17 cellular contexts compared by ENCODE assay signal in genomic region chr7:151452141-151452571, GRCh38. TPM values are rescaled to one million over a fixed set of nuclear protein-coding genes. Genes with fewer than 3 reads are reported as not detected.
DNase-seq lines count a peak whose midpoint lies in the region; ATAC-seq, FAIRE-seq and TF ChIP-seq lines count a peak whose summit lies in the region.
"Had no signal": no experiment of that assay in that cellular context is flagged by ENCODE, and none has a peak within 500 bp of the region (broad histone marks: within the 10 kb centered on the region; RNA-seq: fewer than 3 reads in every experiment).

No MANE protein-coding gene starts in this region.

- no peak overlapping the region for H2BK12ac ChIP-seq in H9 (ENCODE audit: insufficient read length, low read depth, low read length)
- 0 out of 2 replicates have a peak overlapping the region, but pooled peaks have one; percentile 50 for H2BK12ac ChIP-seq in H1 (ENCODE audit: low read depth, low read length)

- no peak for TF ChIP-seq CTCF in H9 (conservative IDR thresholded peaks at IDR 0.05)
- TF ChIP-seq CTCF in H1 (IDR thresholded peaks at IDR 0.05; ENCODE audit: control extremely low read depth in 1 of 3, insufficient read depth in 1 of 3, low read depth in 1 of 3, low read length in 3 of 3): no peak
- TF ChIP-seq CTCF in stomach (IDR thresholded peaks at IDR 0.05): no peak

- no peak for TF ChIP-seq EP300 in H1 (IDR thresholded peaks at IDR 0.05; ENCODE audit: borderline replicate concordance in 1 of 2, low read depth in 2 of 2, low read length in 2 of 2)
- no peak for TF ChIP-seq EP300 in stomach (IDR thresholded peaks at IDR 0.05)

- H3K4me1 Mint-ChIP-seq in activated T-cell treated with anti-CD3 and anti-CD28 coated beads, Interleukin-2, amount 50 U/mL, for 4 hours (ENCODE audit: low read depth): peaks cover 2% of the 10 kb centered on the region
- peaks cover 42 to 45% of the 10 kb centered on the region in 2 experiments for H3K4me1 Mint-ChIP-seq in H9
- H3K4me1 Mint-ChIP-seq in activated CD4-positive, alpha-beta memory T cell treated with anti-CD3 and anti-CD28 coated beads for 36 hours (ENCODE audit: low read depth): peaks cover 8% of the 10 kb centered on the region

- no peaks in the 10 kb centered on the region for H3K27me3 Mint-ChIP-seq in activated T-cell treated with anti-CD3 and anti-CD28 coated beads, Interleukin-2, amount 50 U/mL, for 4 hours (ENCODE audit: low read depth)
- H3K27me3 Mint-ChIP-seq in H9 (ENCODE audit: low read depth): peaks cover 17% of the 10 kb centered on the region
- peaks cover 2% of the 10 kb centered on the region for H3K27me3 Mint-ChIP-seq in activated CD4-positive, alpha-beta memory T cell treated with anti-CD3 and anti-CD28 coated beads for 36 hours

- no peak overlapping the region for H2AFZ ChIP-seq in H9 (ENCODE audit: low read length)
- no peak overlapping the region for H2AFZ ChIP-seq in H1 (ENCODE audit: low read length)
- H2AFZ ChIP-seq: GM23248 had no signal

- H3K18ac ChIP-seq in H9 (ENCODE audit: insufficient read length, low read depth, low read length): no peak overlapping the region
- H3K18ac ChIP-seq in H1 (ENCODE audit: extremely low read depth, low read length): no peak overlapping the region; the same call in 1 of the 2 replicates

- CTCF ChIA-PET in H1 (lab: Charles Lee; ENCODE audit: partially characterized antibody): interaction anchor here (0.8 to 13.7 kb wide), 9 partner anchors 9 to 100 kb away, joined by 3 to 185 read pairs (median 5); partner anchors contain the start of gene CRYGN
- CTCF ChIA-PET in activated CD4-positive, alpha-beta memory T cell treated with anti-CD3 and anti-CD28 coated beads for 36 hours (lab: Charles Lee): interaction anchor here (14.5 kb wide), 1 partner anchor 83 kb away, joined by 384 read pairs; no protein-coding TSS in a partner anchor

- WGBS in H9 (ENCODE audit: extremely low coverage, insufficient read length, low lambda C conversion rate): no CpG with 5 or more reads among the region's 13 CpGs
- 90% methylated on average over 12 of the region's 13 CpGs; no CpG with 5 or more reads in 1 of the 2 experiments for WGBS in H1 (ENCODE audit: extremely low coverage in 1 of 2, insufficient coverage in 1 of 2, insufficient read length in 1 of 2, insufficient replicate concordance in 2 of 2, low coverage in 1 of 2, low lambda C conversion rate in 2 of 2, missing lambda C conversion rate in 1 of 2), 2 experiments
- 74 to 89% (median 79%) methylated on average over 5 to 13 of the region's 13 CpGs for WGBS in stomach, 5 donors

- no peak for FAIRE-seq in H1 (lab: Jason Lieb, UNC)
- FAIRE-seq: GM12892 had no signal

- H3K27me3 ChIP-seq in H9 (ENCODE audit: insufficient read depth, low read length) (no peaks in the 10 kb centered on the region; the same call in 1 of the 2 replicates), H1 (replicated peaks in 1 of 4; ENCODE audit: control insufficient read depth in 3 of 4, extremely low read depth in 1 of 4, insufficient read depth in 3 of 4, low read length in 3 of 4) (peaks cover 0 to 12% (median 7%) of the 10 kb centered on the region in 4 experiments; a peak in 5 of 7 replicates), stomach (peaks cover 0 to 17% (median 4%) of the 10 kb centered on the region in 3 donors)
- H3K27me3 ChIP-seq: Peyer's patch had no signal

- no peak overlapping the region for H3K4ac ChIP-seq in H9 (ENCODE audit: low read depth, low read length)
- H3K4ac ChIP-seq in H1 (replicated peaks; ENCODE audit: insufficient read length, low read depth, low read length): no peak overlapping the region

- intact Hi-C loops in stomach (cut with DNase I; ENCODE audit: low total_unique reads): no loop called here
- intact Hi-C loops in activated CD4-positive, alpha-beta memory T cell treated with anti-CD3 and anti-CD28 coated beads for 36 hours (cut with micrococcal nuclease): no loop called here

- H3K27ac ChIP-seq in H9 (ENCODE audit: insufficient read length, low read depth, low read length) (no peak overlapping the region), H1 (ENCODE audit: low read depth, low read length) (no peak overlapping the region), stomach (no peak overlapping the region)
- H3K27ac ChIP-seq: GM23248, Peyer's patch had no signal

- H4K91ac ChIP-seq in H9 (ENCODE audit: insufficient read length, low read depth, low read length) (no peak overlapping the region), H1 (replicated peaks; ENCODE audit: insufficient read length, low read length) (no peak overlapping the region)

- H2BK120ac ChIP-seq in H9 (ENCODE audit: low read depth, low read length, poor library complexity, severe bottlenecking) (no peak overlapping the region), H1 (replicated peaks; ENCODE audit: low read depth, low read length) (no peak overlapping the region)

- no peak overlapping the region; a peak in 1 of 7 replicates for H3K27ac Mint-ChIP-seq in H9
- H3K27ac Mint-ChIP-seq in activated CD4-positive, alpha-beta memory T cell treated with anti-CD3 and anti-CD28 coated beads for 36 hours: no peak overlapping the region

- H4K8ac ChIP-seq in H9 (replicated peaks; ENCODE audit: insufficient read length, low read depth, low read length): no peak overlapping the region
- no peak overlapping the region for H4K8ac ChIP-seq in H1 (ENCODE audit: extremely low read depth, insufficient read depth, low read length)

- no peaks in the 10 kb centered on the region for H3K36me3 ChIP-seq in H1 (ENCODE audit: control insufficient read depth in 2 of 4, insufficient read depth in 4 of 4, low read length in 3 of 4)
- H3K36me3 ChIP-seq in stomach: no peaks in the 10 kb centered on the region
- H3K36me3 ChIP-seq: Peyer's patch had no signal

- H3K4me2 ChIP-seq in H9 (ENCODE audit: insufficient read depth, insufficient read length, low read length): no peak overlapping the region
- H3K4me2 ChIP-seq in H1 (ENCODE audit: insufficient read depth in 1 of 2, low read depth in 2 of 2, low read length in 2 of 2): no peak overlapping the region

- no peak overlapping the region for H2BK5ac ChIP-seq in H9 (ENCODE audit: insufficient read length, low read length)
- peak overlapping the region; percentile 60; the same call in 1 of the 2 replicates for H2BK5ac ChIP-seq in H1 (ENCODE audit: low read depth, low read length)

- peak; percentile 8 for DNase-seq in activated T-cell treated with anti-CD3 and anti-CD28 coated beads, Interleukin-2, amount 50 U/mL, for 1 hour
- DNase-seq in activated T-cell treated with anti-CD3 and anti-CD28 coated beads, Interleukin-2, amount 50 U/mL, for 4 hours: no peak
- DNase-seq in H9 (peak; percentile 25), H1 (ENCODE audit: low read depth in 1 of 2, low spot score in 2 of 2) (no peak), stomach (peak; percentile 16)
- no peak for DNase-seq in activated CD4-positive, alpha-beta memory T cell treated with anti-CD3 and anti-CD28 coated beads for 36 hours
- DNase-seq: C1 segment of cervical spinal cord, GM23248, KBM-7, MV-4-11, NCI-H1436, NCI-H2081 treated with DMSO at 0.1 percent for 48 hours, NCI-H510A treated with DMSO at 0.1 percent for 48 hours, Right ventricle myocardium superior had no signal

- H3K4me3 Mint-ChIP-seq in activated T-cell treated with anti-CD3 and anti-CD28 coated beads, Interleukin-2, amount 50 U/mL, for 4 hours: no peak overlapping the region
- H3K4me3 Mint-ChIP-seq in H9: no peak overlapping the region; a peak in 1 of 5 replicates
- no peak overlapping the region for H3K4me3 Mint-ChIP-seq in activated CD4-positive, alpha-beta memory T cell treated with anti-CD3 and anti-CD28 coated beads for 36 hours

- H3K79me2 ChIP-seq in H9 (ENCODE audit: insufficient read depth, low read length) (no peaks in the 10 kb centered on the region), H1 (ENCODE audit: control insufficient read depth in 1 of 2, insufficient read depth in 2 of 2, low read length in 2 of 2) (no peaks in the 10 kb centered on the region)

- H3K23ac ChIP-seq in H9 (ENCODE audit: insufficient read length, low read depth, low read length): no peak overlapping the region
- H3K23ac ChIP-seq in H1 (ENCODE audit: insufficient read length): no peak overlapping the region

- H3K79me1 ChIP-seq in H9 (ENCODE audit: insufficient read depth, low read depth, low read length, poor library complexity, severe bottlenecking) (no peaks in the 10 kb centered on the region), H1 (ENCODE audit: low read depth, low read length) (no peaks in the 10 kb centered on the region)

- no peak for TF ChIP-seq RAD21 in H1 (IDR thresholded peaks at IDR 0.05 in 1 of 2, conservative IDR thresholded peaks at IDR 0.05 in 1 of 2; ENCODE audit: low read depth in 2 of 2, low read length in 2 of 2)

- TF ChIP-seq POLR2A in H1 (IDR thresholded peaks at IDR 0.05; ENCODE audit: control extremely low read depth in 1 of 2, low read depth in 2 of 2, low read length in 2 of 2) (no peak), stomach (IDR thresholded peaks at IDR 0.05) (no peak)

- H3K9ac ChIP-seq in H9 (ENCODE audit: extremely low read depth, insufficient read length, low read length) (no peak overlapping the region), H1 (replicated peaks in 1 of 4; ENCODE audit: extremely low read depth in 1 of 4, low read depth in 3 of 4, low read length in 3 of 4) (no peak overlapping the region)
- H3K9ac ChIP-seq: GM23248 had no signal

- H3K56ac ChIP-seq in H9 (ENCODE audit: insufficient read length, low read depth, low read length) (no peak overlapping the region), H1 (replicated peaks; ENCODE audit: insufficient read length, low read depth, low read length) (no peak overlapping the region)

- H4K20me1 ChIP-seq in H9 (ENCODE audit: control insufficient read depth, insufficient read depth, insufficient read length) (no peaks in the 10 kb centered on the region), H1 (replicated peaks in 1 of 2; ENCODE audit: control insufficient read depth in 1 of 2, insufficient read depth in 2 of 2, low read length in 2 of 2) (no peaks in the 10 kb centered on the region)

- H3K4me3 ChIP-seq in H1 (ENCODE audit: extremely low read depth in 1 of 4, insufficient read depth in 2 of 4, low read depth in 3 of 4, low read length in 4 of 4): no peak overlapping the region
- H3K4me3 ChIP-seq in stomach: no peak overlapping the region
- H3K4me3 ChIP-seq: GM23248, Peyer's patch had no signal

- no peak for ATAC-seq in activated T-cell treated with anti-CD3 and anti-CD28 coated beads, Interleukin-2, amount 50 U/mL, for 4 hours
- ATAC-seq in GM21528 (IDR thresholded peaks at IDR 0.05; ENCODE audit: low FRiP score, unreplicated experiment): no peak

- no peaks in the 10 kb centered on the region for H3K36me3 Mint-ChIP-seq in activated T-cell treated with anti-CD3 and anti-CD28 coated beads, Interleukin-2, amount 50 U/mL, for 4 hours (ENCODE audit: insufficient read depth)
- H3K36me3 Mint-ChIP-seq in H9 (ENCODE audit: insufficient read depth in 1 of 3, low read depth in 3 of 3): peaks cover 0 to 1% (median under 1%) of the 10 kb centered on the region in 3 experiments; a peak in 2 of 7 replicates
- no peaks in the 10 kb centered on the region for H3K36me3 Mint-ChIP-seq in activated CD4-positive, alpha-beta memory T cell treated with anti-CD3 and anti-CD28 coated beads for 36 hours

- H2BK20ac ChIP-seq in H9 (ENCODE audit: low read depth, low read length, poor library complexity, severe bottlenecking) (no peak overlapping the region), H1 (ENCODE audit: low read length) (no peak overlapping the region)

- H2AK5ac ChIP-seq in H9 (ENCODE audit: insufficient read length, low read length) (no peak overlapping the region), H1 (ENCODE audit: low read depth, low read length) (no peak overlapping the region; the same call in 1 of the 2 replicates)

- no peak overlapping the region for H3T11ph ChIP-seq in H9 (ENCODE audit: low read length)

- POLR2A ChIA-PET in H1 (lab: Charles Lee; ENCODE audit: partially characterized antibody): interaction anchor here (1.0 to 2.7 kb wide), 5 partner anchors 8 to 86 kb away, joined by 3 to 11 read pairs (median 4); no protein-coding TSS in a partner anchor
- POLR2A ChIA-PET in activated CD4-positive, alpha-beta memory T cell treated with anti-CD3 and anti-CD28 coated beads for 36 hours (lab: Charles Lee): no interaction called here

- no peak overlapping the region for H2BK15ac ChIP-seq in H9 (ENCODE audit: low read depth, low read length)
- H2BK15ac ChIP-seq in H1 (ENCODE audit: low read length): 0 out of 2 replicates have a peak overlapping the region, but pooled peaks have one; percentile 46

- no peak overlapping the region for H4K5ac ChIP-seq in H9 (ENCODE audit: insufficient read length, low read depth, low read length)
- no peak overlapping the region for H4K5ac ChIP-seq in H1 (ENCODE audit: insufficient read length, low read depth, low read length)

- H3K14ac ChIP-seq in H9 (ENCODE audit: insufficient read depth, low read length) (no peak overlapping the region), H1 (ENCODE audit: insufficient read length) (no peak overlapping the region)

- H3K23me2 ChIP-seq in H9 (ENCODE audit: insufficient read length, low read depth, low read length, poor library complexity, severe bottlenecking) (peaks cover 8% of the 10 kb centered on the region), H1 (ENCODE audit: low read depth, low read length) (no peaks in the 10 kb centered on the region; the same call in 1 of the 2 replicates)

- H3K9me3 ChIP-seq in H9 (ENCODE audit: control insufficient read depth, low read depth, low read length) (no peaks in the 10 kb centered on the region), H1 (ENCODE audit: insufficient read depth in 2 of 2, low read depth in 1 of 2, low read length in 1 of 2) (0 out of 4 replicates have a peak, but pooled peaks cover 0 to under 1% of the 10 kb centered on the region in 2 experiments), stomach (no peaks in the 10 kb centered on the region)
- H3K9me3 ChIP-seq: Peyer's patch had no signal

- H3K9me3 Mint-ChIP-seq in activated T-cell treated with anti-CD3 and anti-CD28 coated beads, Interleukin-2, amount 50 U/mL, for 4 hours: no peaks in the 10 kb centered on the region
- peaks cover 0 to 3% of the 10 kb centered on the region in 2 experiments; a peak in 4 of 5 replicates for H3K9me3 Mint-ChIP-seq in H9
- no peaks in the 10 kb centered on the region for H3K9me3 Mint-ChIP-seq in activated CD4-positive, alpha-beta memory T cell treated with anti-CD3 and anti-CD28 coated beads for 36 hours

- H3K4me1 ChIP-seq in H9 (ENCODE audit: insufficient read depth, low read length): peaks cover 8% of the 10 kb centered on the region; the same call in 1 of the 2 replicates
- H3K4me1 ChIP-seq in H1 (replicated peaks in 1 of 4; ENCODE audit: control insufficient read depth in 3 of 4, insufficient read depth in 4 of 4, low read length in 3 of 4): peaks cover 4 to 28% (median 17%) of the 10 kb centered on the region in 4 experiments
- H3K4me1 ChIP-seq in stomach: peaks cover 0 to 14% (median 10%) of the 10 kb centered on the region in 4 donors

RNA-seq across cellular contexts. Expression of gene CRYGN, which starts 12.2 kb away (rescaled TPM):
- not detected for total RNA-seq in activated T-cell treated with anti-CD3 and anti-CD28 coated beads, Interleukin-2, amount 50 U/mL, for 4 hours
- 0.79 and 1.8 TPM in 2 replicates for total RNA-seq in H9 (2021)
- total RNA-seq in H1 (2021; fragmentation: NEBNext Ultra II Directional; extraction: Animal tissue kit (Norgen Biotek cat#: 25700)): 1.0 and 1.6 TPM in 2 replicates
- 0.98 and 1.3 TPM in 2 replicates for polyA plus RNA-seq in H1 (2011; rRNA removed)
- polyA plus RNA-seq in H1 (2011; cell fraction: cytosol; rRNA removed): 0.81 TPM
- polyA plus RNA-seq in H1 (2011; cell fraction: nucleus; rRNA removed): 4.0 TPM
- 0.43 to 1.7 TPM (median 1.5 TPM) in 4 replicates for polyA plus RNA-seq in H1 (2012, experiment 1 of 2)
- polyA plus RNA-seq in H1 (2012, experiment 2 of 2): 0.07 TPM
- polyA plus RNA-seq in H1 (2013, experiment 1 of 2): 0.57 TPM
- 0.42 TPM for polyA plus RNA-seq in H1 (2013, experiment 2 of 2)
- 0.80 and 2.0 TPM in 2 replicates for polyA minus RNA-seq in H1 (2011; rRNA and poly(A)+ RNA removed)
- polyA minus RNA-seq in H1 (2011; cell fraction: cytosol; rRNA and poly(A)+ RNA removed): not detected
- 2.5 TPM for polyA minus RNA-seq in H1 (2011; cell fraction: nucleus; rRNA and poly(A)+ RNA removed)
- total RNA-seq in stomach: not detected
- polyA plus RNA-seq in stomach: not detected
- under 1 TPM in 1 of 2 experiments, not detected in 1; 0.21 TPM for total RNA-seq in activated CD4-positive, alpha-beta memory T cell treated with anti-CD3 and anti-CD28 coated beads for 36 hours
- total RNA-seq: GM23248, Peyer's patch had no signal
- polyA plus RNA-seq: GM23248 had no signal

RNA-seq across cellular contexts. Expression of gene WDR86, which starts 42.3 kb away (rescaled TPM):
- under 1 TPM; 0.27 to 0.46 (median 0.37) TPM for total RNA-seq in activated T-cell treated with anti-CD3 and anti-CD28 coated beads, Interleukin-2, amount 50 U/mL, for 4 hours
- 8.1 and 9.4 TPM in 2 replicates for total RNA-seq in H9 (2021)
- 14.9 and 15.8 TPM in 2 replicates for total RNA-seq in H1 (2021; fragmentation: NEBNext Ultra II Directional; extraction: Animal tissue kit (Norgen Biotek cat#: 25700))
- 12.7 and 22.1 TPM in 2 replicates for polyA plus RNA-seq in H1 (2011; rRNA removed)
- polyA plus RNA-seq in H1 (2011; cell fraction: cytosol; rRNA removed): 16.7 TPM
- 81.5 TPM for polyA plus RNA-seq in H1 (2011; cell fraction: nucleus; rRNA removed)
- 7.7 to 11.9 TPM (median 10.0 TPM) in 4 replicates for polyA plus RNA-seq in H1 (2012, experiment 1 of 2)
- 5.0 TPM for polyA plus RNA-seq in H1 (2012, experiment 2 of 2)
- polyA plus RNA-seq in H1 (2013, experiment 1 of 2): 7.4 TPM
- 7.4 TPM for polyA plus RNA-seq in H1 (2013, experiment 2 of 2)
- 12.4 and 18.2 TPM in 2 replicates for polyA minus RNA-seq in H1 (2011; rRNA and poly(A)+ RNA removed)
- polyA minus RNA-seq in H1 (2011; cell fraction: cytosol; rRNA and poly(A)+ RNA removed): 10.6 TPM
- polyA minus RNA-seq in H1 (2011; cell fraction: nucleus; rRNA and poly(A)+ RNA removed): 30.4 TPM
- 10 to 100 TPM in 1 of 5 donors, 1 to 10 TPM in 4; 1.2 to 15.8 (median 6.2) TPM for total RNA-seq in stomach
- 1 to 10 TPM; 2.2 to 7.5 (median 4.1) TPM for polyA plus RNA-seq in stomach
- under 1 TPM; 0.17 to 0.43 TPM for total RNA-seq in activated CD4-positive, alpha-beta memory T cell treated with anti-CD3 and anti-CD28 coated beads for 36 hours
- total RNA-seq: GM23248 had no signal
- polyA plus RNA-seq: GM23248 had no signal

Comparison
In these comparisons a context has a peak if more than half of its experiments do, and no peak if none do; other contexts are left out.
1. DNase-seq: peak in activated T-cell treated with anti-CD3 and anti-CD28 coated beads, Interleukin-2, amount 50 U/mL, for 1 hour (single experiment), H9 (single experiment) and stomach (single experiment); none in activated T-cell treated with anti-CD3 and anti-CD28 coated beads, Interleukin-2, amount 50 U/mL, for 4 hours (single experiment), H1 (0 of 2) and activated CD4-positive, alpha-beta memory T cell treated with anti-CD3 and anti-CD28 coated beads for 36 hours (single experiment).